ENCODE assay signal across 17 cellular contexts in the genomic region with DNA sequence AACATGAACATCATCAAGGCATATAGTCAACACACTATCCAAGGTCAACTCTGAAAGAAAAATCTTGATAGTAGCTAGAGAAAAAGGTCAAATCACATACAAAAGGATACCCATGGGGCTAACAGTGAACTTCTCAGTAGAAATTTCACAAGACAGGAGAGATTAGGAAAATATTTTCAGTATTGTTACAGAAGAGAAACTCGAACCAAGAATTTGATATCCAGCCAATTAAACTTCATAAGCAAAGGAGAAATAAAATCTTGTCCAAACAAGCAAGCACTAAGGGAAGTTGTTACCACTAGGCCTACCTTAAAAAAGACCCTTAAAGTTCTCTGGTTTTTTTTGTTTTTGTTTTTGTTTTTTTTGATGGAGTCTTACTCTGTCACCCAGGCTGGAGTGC.
DNase-seq lines count a peak whose midpoint lies in the region; ATAC-seq and TF ChIP-seq lines count a peak whose summit lies in the region.
"Had no signal": no experiment of that assay in that cellular context is flagged by ENCODE, and none has a peak within 500 bp of the region (broad histone marks: within the 10 kb centered on the region; RNA-seq: fewer than 3 reads in every experiment).

No MANE protein-coding gene starts in this region.

- H3K27me3 Mint-ChIP-seq in mesothelial cell of epicardium (ENCODE audit: low read depth) (no peaks in the 10 kb centered on the region), progenitor cell of endocrine pancreas (no peaks in the 10 kb centered on the region)
- H3K27me3 Mint-ChIP-seq: CD4-positive, alpha-beta memory T cell had no signal

- H3K4me1 Mint-ChIP-seq in mesothelial cell of epicardium, result peaks cover 25% of the 10 kb centered on the region
- H3K4me1 Mint-ChIP-seq in progenitor cell of endocrine pancreas (ENCODE audit: low read depth), result peaks cover 7% of the 10 kb centered on the region
- H3K4me1 Mint-ChIP-seq: CD14-positive monocyte had no signal

- peak overlapping the region; percentile 25 for H3K27ac Mint-ChIP-seq in mesothelial cell of epicardium
- no peak overlapping the region for H3K27ac Mint-ChIP-seq in progenitor cell of endocrine pancreas
- H3K27ac Mint-ChIP-seq: CD14-positive monocyte had no signal

- H3K4me3 ChIP-seq in AG10803 (ENCODE audit: low read length) (no peak overlapping the region), cardiac fibroblast (replicated peaks in 1 of 2; ENCODE audit: low read depth in 2 of 2, low read length in 2 of 2) (no peak overlapping the region)
- H3K4me3 ChIP-seq: BLaER1, GM23248 had no signal

- ATAC-seq in HG02759 (IDR thresholded peaks at IDR 0.05; ENCODE audit: unreplicated experiment), result no peak
- ATAC-seq in GM19463 (IDR thresholded peaks at IDR 0.05; ENCODE audit: unreplicated experiment), result no peak

- H3K9me3 Mint-ChIP-seq in mesothelial cell of epicardium (peaks cover 31% of the 10 kb centered on the region), progenitor cell of endocrine pancreas (ENCODE audit: low read depth) (peaks cover 8% of the 10 kb centered on the region)

- H3K4me3 Mint-ChIP-seq in mesothelial cell of epicardium (no peak overlapping the region), progenitor cell of endocrine pancreas (ENCODE audit: low read depth) (no peak overlapping the region)
- H3K4me3 Mint-ChIP-seq: CD14-positive monocyte; CD4-positive, alpha-beta memory T cell had no signal

- H3K36me3 Mint-ChIP-seq in mesothelial cell of epicardium, result peaks cover 31% of the 10 kb centered on the region
- peaks cover 8% of the 10 kb centered on the region for H3K36me3 Mint-ChIP-seq in progenitor cell of endocrine pancreas (ENCODE audit: insufficient read depth)
- H3K36me3 Mint-ChIP-seq: CD14-positive monocyte had no signal

- DNase-seq in AG10803 (ENCODE audit: low read depth) (peak; percentile 16), cardiac fibroblast (ENCODE audit: low read depth in 2 of 2) (peak; percentile 27 to 83), fibroblast of peridontal ligament (ENCODE audit: extremely low read depth) (peak; percentile 53), mesothelial cell of epicardium (ENCODE audit: low spot score in 2 of 2, unreplicated experiment in 2 of 2) (no peak), progenitor cell of endocrine pancreas (ENCODE audit: low spot score, unreplicated experiment) (no peak), NCI-H69 (lab: John Stamatoyannopoulos, UW) (no peak)
- DNase-seq: AML-193; CD4-positive, alpha-beta memory T cell; DMS153; DMS79; GDM1; GM23248; HCEC 1CT had no signal

- no peak for TF ChIP-seq CTCF in AG10803 (conservative IDR thresholded peaks at IDR 0.05; ENCODE audit: low read length)
- TF ChIP-seq CTCF in cardiac fibroblast (IDR thresholded peaks at IDR 0.05; ENCODE audit: low read depth, low read length), result no peak
- no peak for TF ChIP-seq CTCF in mesothelial cell of epicardium (IDR thresholded peaks at IDR 0.05; ENCODE audit: unreplicated experiment)
- no peak for TF ChIP-seq CTCF in progenitor cell of endocrine pancreas (IDR thresholded peaks at IDR 0.05; ENCODE audit: unreplicated experiment)

Comparison
In these comparisons a context has a peak if more than half of its experiments do, and no peak if none do; other contexts are left out.
1. DNase-seq: peak in AG10803 (single experiment), cardiac fibroblast (2 of 2) and fibroblast of peridontal ligament (single experiment); none in mesothelial cell of epicardium (0 of 2), progenitor cell of endocrine pancreas (single experiment) and NCI-H69 (single experiment).